Comparison of ENCODE assay signal across 1 cellular context in genomic region chr1:3456449-3456963, GRCh38.
TF ChIP-seq lines count a peak whose summit lies in the region.

No MANE protein-coding gene starts in this region.

TF ChIP-seq in H1, 55 proteins besides CTCF, POLR2A, EP300 and RAD21:
- TF ChIP-seq TCF12 (IDR thresholded peaks at IDR 0.05; ENCODE audit: low read depth, low read length): no peak
- no peak for TF ChIP-seq CHD2 (IDR thresholded peaks at IDR 0.05; ENCODE audit: low read length)
- no peak for TF ChIP-seq CBX5 (IDR thresholded peaks at IDR 0.05; ENCODE audit: low read depth, low read length)
- TF ChIP-seq RNF2 (IDR thresholded peaks at IDR 0.05; ENCODE audit: borderline replicate concordance, low read depth, low read length, missing control alignments, poor library complexity, severe bottlenecking): no peak
- TF ChIP-seq SIN3A (conservative IDR thresholded peaks at IDR 0.05 in 1 of 2, IDR thresholded peaks at IDR 0.05 in 1 of 2; ENCODE audit: low read depth in 1 of 2, low read length in 2 of 2): no peak
- TF ChIP-seq ATF3 (IDR thresholded peaks at IDR 0.05; ENCODE audit: insufficient read depth, low read depth, low read length): no peak
- TF ChIP-seq RXRA (IDR thresholded peaks at IDR 0.05; ENCODE audit: insufficient read depth, low read depth, low read length): no peak
- no peak for TF ChIP-seq E2F6 (IDR thresholded peaks at IDR 0.05)
- no peak for TF ChIP-seq NRF1 (IDR thresholded peaks at IDR 0.05; ENCODE audit: low read depth, low read length)
- TF ChIP-seq CEBPB (IDR thresholded peaks at IDR 0.05; ENCODE audit: low read depth, low read length): no peak
- no peak for TF ChIP-seq SP4 (IDR thresholded peaks at IDR 0.05; ENCODE audit: low read length)
- no peak for TF ChIP-seq HDAC2 (IDR thresholded peaks at IDR 0.05; ENCODE audit: borderline replicate concordance in 1 of 2, low read depth in 2 of 2, low read length in 2 of 2)
- no peak for TF ChIP-seq JUND (IDR thresholded peaks at IDR 0.05; ENCODE audit: low read length)
- TF ChIP-seq GABPA (IDR thresholded peaks at IDR 0.05; ENCODE audit: borderline replicate concordance, insufficient read depth, low read length): no peak
- no peak for TF ChIP-seq BACH1 (IDR thresholded peaks at IDR 0.05; ENCODE audit: low read length)
